ENCODE assay signal across 1 cellular context in genomic region chr5:136061630-136062381, GRCh38.
TF ChIP-seq lines count a peak whose summit lies in the region.

No MANE protein-coding gene starts in this region.

TF ChIP-seq in HCT116, 20 proteins besides CTCF, POLR2A, EP300 and RAD21 (continued from another document):
- TF ChIP-seq, protein P1, sequence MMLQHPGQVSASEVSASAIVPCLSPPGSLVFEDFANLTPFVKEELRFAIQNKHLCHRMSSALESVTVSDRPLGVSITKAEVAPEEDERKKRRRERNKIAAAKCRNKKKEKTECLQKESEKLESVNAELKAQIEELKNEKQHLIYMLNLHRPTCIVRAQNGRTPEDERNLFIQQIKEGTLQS (IDR thresholded peaks at IDR 0.05), result no peak
- TF ChIP-seq CEBPB (IDR thresholded peaks at IDR 0.05; ENCODE audit: low read depth) (no peak), SIN3A (IDR thresholded peaks at IDR 0.05; ENCODE audit: low read depth) (no peak), EGR1 (IDR thresholded peaks at IDR 0.05; ENCODE audit: low read depth) (no peak), JUND (IDR thresholded peaks at IDR 0.05) (no peak), SRF (IDR thresholded peaks at IDR 0.05; ENCODE audit: low read depth) (no peak)
- TF ChIP-seq, protein P2, sequence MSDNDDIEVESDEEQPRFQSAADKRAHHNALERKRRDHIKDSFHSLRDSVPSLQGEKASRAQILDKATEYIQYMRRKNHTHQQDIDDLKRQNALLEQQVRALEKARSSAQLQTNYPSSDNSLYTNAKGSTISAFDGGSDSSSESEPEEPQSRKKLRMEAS (IDR thresholded peaks at IDR 0.05), result no peak
